ENCODE assay signal across 8 cellular contexts in genomic region chr5:110727025-110727314, GRCh38. TPM values are rescaled to one million over a fixed set of nuclear protein-coding genes. Genes with fewer than 3 reads are reported as not detected.
DNase-seq lines count a peak whose midpoint lies in the region; ATAC-seq and TF ChIP-seq lines count a peak whose summit lies in the region.

No MANE protein-coding gene starts in this region.

- H3K27ac Mint-ChIP-seq in activated CD4-positive, alpha-beta memory T cell treated with anti-CD3 and anti-CD28 coated beads for 36 hours: peak overlapping the region; percentile 33

- peak overlapping the region; percentile 97 for H3K4me2 ChIP-seq in smooth muscle cell

- no peak for DNase-seq in activated CD4-positive, alpha-beta memory T cell treated with anti-CD3 and anti-CD28 coated beads for 36 hours
- DNase-seq in left ventricle myocardium inferior (no peak), smooth muscle cell (lab: John Stamatoyannopoulos, UW; ENCODE audit: unreplicated experiment) (no peak), inferior parietal cortex (ENCODE audit: extremely low spot score) (no peak)

- TF ChIP-seq CTCF in 22Rv1 (IDR thresholded peaks at IDR 0.05): peak; percentile 57
- TF ChIP-seq CTCF in left ventricle myocardium inferior (IDR thresholded peaks at IDR 0.05; ENCODE audit: borderline replicate concordance): peak; percentile 25
- peak; percentile 6 for TF ChIP-seq CTCF in smooth muscle cell (IDR thresholded peaks at IDR 0.05; ENCODE audit: borderline replicate concordance, insufficient read depth, poor library complexity, severe bottlenecking)

- no peaks in the 10 kb centered on the region for H3K9me3 ChIP-seq in left ventricle myocardium inferior (replicated peaks)
- no peaks in the 10 kb centered on the region for H3K9me3 ChIP-seq in smooth muscle cell (replicated peaks; ENCODE audit: low read depth)

- H3K36me3 Mint-ChIP-seq in activated CD4-positive, alpha-beta memory T cell treated with anti-CD3 and anti-CD28 coated beads for 36 hours: no peaks in the 10 kb centered on the region

- 46% methylated on average over 5 of the region's 5 CpGs for WGBS in smooth muscle cell (ENCODE audit: low lambda C conversion rate)

- CTCF ChIA-PET in activated CD4-positive, alpha-beta memory T cell treated with anti-CD3 and anti-CD28 coated beads for 36 hours (lab: Charles Lee): interaction anchor here (1.0 to 3.2 kb wide), 2 partner anchors 12 to 26 kb away, joined by 3 to 13 read pairs; partner anchors contain the start of gene SLC25A46

- H3K27ac ChIP-seq in 22Rv1: peak overlapping the region; percentile 64
- peak overlapping the region; percentile 36 for H3K27ac ChIP-seq in left ventricle myocardium inferior (replicated peaks)
- no peak overlapping the region for H3K27ac ChIP-seq in smooth muscle cell (ENCODE audit: low read depth)

- no peaks in the 10 kb centered on the region for H3K79me2 ChIP-seq in smooth muscle cell (ENCODE audit: low read depth)

- ATAC-seq in GM19025 (IDR thresholded peaks at IDR 0.05; ENCODE audit: low read depth, unreplicated experiment) (peak; percentile 38), HG03196 (IDR thresholded peaks at IDR 0.05; ENCODE audit: unreplicated experiment) (peak; percentile 81), GM18873 (IDR thresholded peaks at IDR 0.05; ENCODE audit: low FRiP score, unreplicated experiment) (no peak)

- H3K27me3 Mint-ChIP-seq in activated CD4-positive, alpha-beta memory T cell treated with anti-CD3 and anti-CD28 coated beads for 36 hours: no peaks in the 10 kb centered on the region

- H3K36me3 ChIP-seq in left ventricle myocardium inferior (no peaks in the 10 kb centered on the region), smooth muscle cell (ENCODE audit: low read depth) (no peaks in the 10 kb centered on the region)

- H3K9me3 Mint-ChIP-seq in activated CD4-positive, alpha-beta memory T cell treated with anti-CD3 and anti-CD28 coated beads for 36 hours: no peaks in the 10 kb centered on the region

- intact Hi-C loops in activated CD4-positive, alpha-beta memory T cell treated with anti-CD3 and anti-CD28 coated beads for 36 hours (cut with micrococcal nuclease): no loop called here
- intact Hi-C loops in left ventricle myocardium inferior (cut with micrococcal nuclease): no loop called here

- H3F3A ChIP-seq in smooth muscle cell (ENCODE audit: low read depth): no peaks in the 10 kb centered on the region

- H3K27me3 ChIP-seq in left ventricle myocardium inferior (ENCODE audit: low read depth) (no peaks in the 10 kb centered on the region), smooth muscle cell (ENCODE audit: low read depth) (no peaks in the 10 kb centered on the region)

- H3K4me3 Mint-ChIP-seq in activated CD4-positive, alpha-beta memory T cell treated with anti-CD3 and anti-CD28 coated beads for 36 hours: peak overlapping the region; percentile 83

- POLR2A ChIA-PET in activated CD4-positive, alpha-beta memory T cell treated with anti-CD3 and anti-CD28 coated beads for 36 hours (lab: Charles Lee): interaction anchor here (1.4 kb wide), 1 partner anchor 10 kb away, joined by 5 read pairs; no protein-coding TSS in a partner anchor

- peaks cover 3% of the 10 kb centered on the region for H3K4me1 Mint-ChIP-seq in activated CD4-positive, alpha-beta memory T cell treated with anti-CD3 and anti-CD28 coated beads for 36 hours (ENCODE audit: low read depth)

- peak overlapping the region; percentile 49 for H3K9ac ChIP-seq in smooth muscle cell (ENCODE audit: low read depth)

- H3K4me1 ChIP-seq in left ventricle myocardium inferior (peaks cover 10% of the 10 kb centered on the region), smooth muscle cell (ENCODE audit: low read depth) (no peaks in the 10 kb centered on the region)

- H2AFZ ChIP-seq in smooth muscle cell (ENCODE audit: low read depth): peak overlapping the region; percentile 100

- H4K20me1 ChIP-seq in smooth muscle cell (ENCODE audit: low read depth): no peaks in the 10 kb centered on the region

- H3K4me3 ChIP-seq in left ventricle myocardium inferior: peak overlapping the region; percentile 62
- peak overlapping the region; percentile 74 for H3K4me3 ChIP-seq in smooth muscle cell

RNA-seq across cellular contexts. Expression of gene TMEM232, which starts 0.5 kb away (rescaled TPM):
- under 1 TPM; 0.74 to 0.92 TPM for total RNA-seq in activated CD4-positive, alpha-beta memory T cell treated with anti-CD3 and anti-CD28 coated beads for 36 hours
- 3.6 TPM for total RNA-seq in left ventricle myocardium inferior
- total RNA-seq in smooth muscle cell: 0.18 and 1.0 TPM in 2 replicates
- polyA plus RNA-seq in smooth muscle cell: 0.26 and 0.49 TPM in 2 replicates

RNA-seq across cellular contexts. Expression of gene SLC25A46, which starts 11.8 kb away (rescaled TPM):
- 10 to 100 TPM; 35.4 to 37.6 TPM for total RNA-seq in activated CD4-positive, alpha-beta memory T cell treated with anti-CD3 and anti-CD28 coated beads for 36 hours
- 67.9 TPM for total RNA-seq in left ventricle myocardium inferior
- total RNA-seq in smooth muscle cell: 57.6 and 58.3 TPM in 2 replicates
- polyA plus RNA-seq in smooth muscle cell: 15.7 and 22.4 TPM in 2 replicates

Comparison
In these comparisons a context has a peak if more than half of its experiments do, and no peak if none do; other contexts are left out.
1. CTCF ChIP-seq: peak in every context shown above with its lines; median percentile 57 in 22Rv1; 25 in left ventricle myocardium inferior; 6 in smooth muscle cell.